ENCODE assay signal across 8 cellular contexts in genomic region chr9:34612788-34613390, GRCh38. TPM values are rescaled to one million over a fixed set of nuclear protein-coding genes. Genes with fewer than 3 reads are reported as not detected.
A peak's percentile ranks its signal among the peaks of the same experiment; 100 is the strongest.
DNase-seq lines count a peak whose midpoint lies in the region; ATAC-seq and TF ChIP-seq lines count a peak whose summit lies in the region.

No MANE protein-coding gene starts in this region.

- no peaks in the 10 kb centered on the region for H3K27me3 Mint-ChIP-seq in stimulated activated naive B cell treated with anti-CD40 and anti-IgM and Interleukin-4, amounts not matched to agents 10 μg/mL and 1 μg/mL and 100 μg/mL, for 72 hours

- peak overlapping the region; percentile 98 for H3K4me3 ChIP-seq in OCI-LY1 (ENCODE audit: low read depth, low read length, poor library complexity, severe bottlenecking)
- H3K4me3 ChIP-seq in esophagus (ENCODE audit: low read depth in 1 of 2, low read length in 2 of 2) = peak overlapping the region in 1 of 2 donors; percentile 78
- H3K4me3 ChIP-seq in muscle layer of colon (ENCODE audit: low read depth in 1 of 2, low read length in 2 of 2) = peak overlapping the region; percentile 70 to 76

- DNase-seq in GF-D8 (lab: John Stamatoyannopoulos, UW) (peak; percentile 39), HUDEP-2 (lab: John Stamatoyannopoulos, UW; ENCODE audit: unreplicated experiment in 76 of 76) (peak in 66 of 76 experiments; percentile 20 to 83 (median 52)), activated T-cell treated with anti-CD3 and anti-CD28 coated beads for 48 hours (ENCODE audit: low read depth) (peak; percentile 63)
- DNase-seq in stimulated activated naive B cell treated with anti-CD40 and anti-IgM and Interleukin-4, amounts not matched to agents 10 μg/mL and 1 μg/mL and 100 μg/mL, for 72 hours = peak; percentile 52

- H3K9me3 Mint-ChIP-seq in stimulated activated naive B cell treated with anti-CD40 and anti-IgM and Interleukin-4, amounts not matched to agents 10 μg/mL and 1 μg/mL and 100 μg/mL, for 72 hours = no peaks in the 10 kb centered on the region

- peaks cover 16 to 34% of the 10 kb centered on the region in 2 donors for H3K4me1 Mint-ChIP-seq in stimulated activated naive B cell treated with anti-CD40 and anti-IgM and Interleukin-4, amounts not matched to agents 10 μg/mL and 1 μg/mL and 100 μg/mL, for 72 hours

- peak; percentile 81 for TF ChIP-seq CTCF in OCI-LY1 (IDR thresholded peaks at IDR 0.05; ENCODE audit: low read length)

- peak; percentile 65 to 66 for ATAC-seq in stimulated activated naive B cell treated with anti-CD40 and anti-IgM and Interleukin-4, amounts not matched to agents 10 μg/mL and 1 μg/mL and 100 μg/mL, for 72 hours (replicated peaks)
- ATAC-seq in GM19023 (IDR thresholded peaks at IDR 0.05; ENCODE audit: unreplicated experiment) = no peak

- H2AFZ ChIP-seq in OCI-LY1 (ENCODE audit: low read length) = no peak overlapping the region

- H3K9me2 ChIP-seq in OCI-LY1 (ENCODE audit: low read depth, low read length) = no peaks in the 10 kb centered on the region

- no peaks in the 10 kb centered on the region for H4K20me1 ChIP-seq in OCI-LY1 (ENCODE audit: insufficient read depth, low read length)

- H3K9me3 ChIP-seq in OCI-LY1 (ENCODE audit: low read length) (no peaks in the 10 kb centered on the region), esophagus (ENCODE audit: control insufficient read depth in 2 of 2, insufficient read depth in 1 of 2, low read depth in 1 of 2, low read length in 1 of 2) (no peaks in the 10 kb centered on the region), muscle layer of colon (ENCODE audit: low read length) (no peaks in the 10 kb centered on the region)

- H3K4me3 Mint-ChIP-seq in stimulated activated naive B cell treated with anti-CD40 and anti-IgM and Interleukin-4, amounts not matched to agents 10 μg/mL and 1 μg/mL and 100 μg/mL, for 72 hours = peak overlapping the region; percentile 93

- H3K36me3 ChIP-seq in OCI-LY1 (ENCODE audit: insufficient read depth, low read length) = peaks cover 34% of the 10 kb centered on the region
- H3K36me3 ChIP-seq in esophagus (ENCODE audit: control insufficient read depth in 2 of 2, insufficient read depth in 2 of 2, low read length in 1 of 2) = peaks cover 5 to 28% of the 10 kb centered on the region in 2 donors
- H3K36me3 ChIP-seq in muscle layer of colon (ENCODE audit: insufficient read depth, low read length) = peaks cover 40% of the 10 kb centered on the region

- H3K27ac Mint-ChIP-seq in stimulated activated naive B cell treated with anti-CD40 and anti-IgM and Interleukin-4, amounts not matched to agents 10 μg/mL and 1 μg/mL and 100 μg/mL, for 72 hours = peak overlapping the region; percentile 96

- H3F3A ChIP-seq in OCI-LY1 (ENCODE audit: insufficient read depth, low read length) = no peaks in the 10 kb centered on the region

- peaks cover 28 to 38% of the 10 kb centered on the region in 2 donors for H3K36me3 Mint-ChIP-seq in stimulated activated naive B cell treated with anti-CD40 and anti-IgM and Interleukin-4, amounts not matched to agents 10 μg/mL and 1 μg/mL and 100 μg/mL, for 72 hours

- H3K27ac ChIP-seq in OCI-LY1 (ENCODE audit: low read depth, low read length, poor library complexity, severe bottlenecking) (peak overlapping the region; percentile 58), esophagus (ENCODE audit: low read depth in 2 of 2, low read length in 1 of 2) (peak overlapping the region; percentile 88 to 92), muscle layer of colon (ENCODE audit: low read depth, low read length) (peak overlapping the region; percentile 88)

- peak overlapping the region; percentile 93 for H3K4me2 ChIP-seq in OCI-LY1 (ENCODE audit: low read length)

- H3K79me2 ChIP-seq in OCI-LY1 (ENCODE audit: insufficient read depth, low read length) = no peaks in the 10 kb centered on the region

- H3K4me1 ChIP-seq in OCI-LY1 (ENCODE audit: insufficient read depth, low read length, severe bottlenecking) = peaks cover 20% of the 10 kb centered on the region
- peaks cover 0 to 10% of the 10 kb centered on the region in 2 donors for H3K4me1 ChIP-seq in esophagus (ENCODE audit: control insufficient read depth in 2 of 2, insufficient read depth in 2 of 2, low read length in 1 of 2)
- peaks cover 24% of the 10 kb centered on the region for H3K4me1 ChIP-seq in muscle layer of colon (ENCODE audit: insufficient read depth, low read length)

- H3K27me3 ChIP-seq in OCI-LY1 (ENCODE audit: insufficient read depth, low read length) (no peaks in the 10 kb centered on the region), esophagus (ENCODE audit: control insufficient read depth in 1 of 2, insufficient read depth in 2 of 2, low read length in 2 of 2) (no peaks in the 10 kb centered on the region), muscle layer of colon (ENCODE audit: control insufficient read depth in 1 of 2, insufficient read depth in 2 of 2, low read length in 2 of 2) (no peaks in the 10 kb centered on the region)

- H3K9ac ChIP-seq in OCI-LY1 (ENCODE audit: low read length) (peak overlapping the region; percentile 92), muscle layer of colon (ENCODE audit: low read length) (peak overlapping the region; percentile 32)

- WGBS in esophagus, 2 donors = 1 to 2% methylated on average over 14 to 15 of the region's 15 CpGs

RNA-seq across cellular contexts. Expression of gene RPP25L, which starts 1.0 kb away (rescaled TPM):
- 10 to 100 TPM; 23.0 to 32.2 TPM for polyA plus RNA-seq in esophagus

RNA-seq across cellular contexts. Expression of gene DCTN3, which starts 7.4 kb away (rescaled TPM):
- 100 to 1,000 TPM in 1 of 2 donors, 10 to 100 TPM in 1; 44.4 to 112 TPM for polyA plus RNA-seq in esophagus

RNA-seq across cellular contexts. Expression of gene ARID3C, which starts 16.0 kb away (rescaled TPM):
- not detected for polyA plus RNA-seq in esophagus

RNA-seq across cellular contexts. Expression of gene CNTFR, which starts 23.4 kb away (rescaled TPM):
- under 1 TPM; 0.22 to 0.54 TPM for polyA plus RNA-seq in esophagus

RNA-seq across cellular contexts. Expression of gene SIGMAR1, which starts 24.7 kb away (rescaled TPM):
- 10 to 100 TPM; 42.1 to 68.5 TPM for polyA plus RNA-seq in esophagus
